10 cellular contexts compared by ENCODE assay signal in the genomic region with DNA sequence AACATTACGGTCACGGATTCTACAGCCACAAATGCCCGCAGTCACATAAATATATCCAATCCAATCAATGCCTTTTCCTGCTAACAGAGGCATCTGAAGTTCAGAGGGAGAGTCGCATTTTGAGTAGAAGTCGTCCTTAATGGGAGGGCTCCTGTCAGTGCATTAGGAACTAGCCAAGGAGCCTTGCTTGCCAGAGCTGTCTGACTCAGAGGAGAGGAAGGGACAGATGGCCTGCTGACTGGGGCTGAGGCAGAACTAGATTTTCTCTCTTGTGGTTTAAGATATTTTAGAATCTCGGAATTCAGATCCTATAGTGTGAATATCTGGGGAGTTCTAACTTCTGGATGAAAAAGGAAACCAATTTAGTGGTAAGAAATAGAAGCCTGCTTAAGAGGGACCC. TPM values are rescaled to one million over a fixed set of nuclear protein-coding genes. Genes with fewer than 3 reads are reported as not detected.
DNase-seq lines count a peak whose midpoint lies in the region; ATAC-seq and TF ChIP-seq lines count a peak whose summit lies in the region.
"Had no signal": no experiment of that assay in that cellular context is flagged by ENCODE, and none has a peak within 500 bp of the region (broad histone marks: within the 10 kb centered on the region; RNA-seq: fewer than 3 reads in every experiment).

No MANE protein-coding gene starts in this region.

- H3K27ac ChIP-seq in thoracic aorta: peak overlapping the region; percentile 19 to 47
- H3K27ac ChIP-seq: body of pancreas had no signal

- H3K9me3 ChIP-seq in thoracic aorta: no peaks in the 10 kb centered on the region
- H3K9me3 ChIP-seq: body of pancreas had no signal

- ATAC-seq in thoracic aorta (ENCODE audit: insufficient number of reproducible peaks, low FRiP score, low read depth): no peak
- no peak for ATAC-seq in effector memory CD8-positive, alpha-beta T cell (replicated peaks)
- ATAC-seq: body of pancreas had no signal

- no peaks in the 10 kb centered on the region for H3K27me3 ChIP-seq in thoracic aorta (replicated peaks; ENCODE audit: insufficient read depth)
- H3K27me3 ChIP-seq: body of pancreas had no signal

- peak overlapping the region in 1 of 2 donors; percentile 76 for H3K27ac Mint-ChIP-seq in effector memory CD8-positive, alpha-beta T cell

- H3K27me3 Mint-ChIP-seq in effector memory CD8-positive, alpha-beta T cell: no peaks in the 10 kb centered on the region

- H3K36me3 ChIP-seq in thoracic aorta: peaks cover 17% of the 10 kb centered on the region

- H3K4me3 ChIP-seq in astrocyte of the spinal cord (ENCODE audit: low read depth, low read length) (no peak overlapping the region), thoracic aorta (no peak overlapping the region)
- H3K4me3 ChIP-seq: body of pancreas had no signal

- H3K4me1 Mint-ChIP-seq in effector memory CD8-positive, alpha-beta T cell (ENCODE audit: low read depth in 2 of 2): peaks cover 4 to 7% of the 10 kb centered on the region in 2 donors

- TF ChIP-seq CTCF in astrocyte of the spinal cord (IDR thresholded peaks at IDR 0.05; ENCODE audit: low read depth, low read length): no peak
- TF ChIP-seq CTCF in thoracic aorta (IDR thresholded peaks at IDR 0.05): no peak

- H3K36me3 Mint-ChIP-seq in effector memory CD8-positive, alpha-beta T cell (ENCODE audit: insufficient read depth): peaks cover 18% of the 10 kb centered on the region

- no peak overlapping the region for H3K4me3 Mint-ChIP-seq in effector memory CD8-positive, alpha-beta T cell

- in situ Hi-C loops in astrocyte of the spinal cord (cut with HindIII; ENCODE audit: low sequenced_read_pairs): no loop called here

- no peaks in the 10 kb centered on the region for H3K9me3 Mint-ChIP-seq in effector memory CD8-positive, alpha-beta T cell

- H3K4me1 ChIP-seq in thoracic aorta (ENCODE audit: control insufficient read depth in 1 of 2, low read depth in 2 of 2): peaks cover 0 to 12% of the 10 kb centered on the region in 2 donors
- H3K4me1 ChIP-seq: body of pancreas had no signal

- DNase-seq in HS-27A (ENCODE audit: low read depth): peak; percentile 49
- DNase-seq in astrocyte of the spinal cord (ENCODE audit: low read depth, low spot score): peak; percentile 85
- DNase-seq in islet precursor cell: peak; percentile 64
- no peak for DNase-seq in thoracic aorta (ENCODE audit: low spot score)
- DNase-seq in NCI-H748 (lab: John Stamatoyannopoulos, UW; ENCODE audit: unreplicated experiment): no peak
- DNase-seq in NCI-H1694 treated with DMSO at 0.1 percent for 48 hours (lab: John Stamatoyannopoulos, UW): no peak
- no peak for DNase-seq in stimulated activated CD4-positive, alpha-beta T cell treated with anti-CD3 and anti-CD28 coated beads, Interleukin-4, amount 100 ng/mL, for 4 hours
- DNase-seq in effector memory CD8-positive, alpha-beta T cell: no peak
- DNase-seq: stimulated activated CD4-positive, alpha-beta T cell treated with anti-CD3 and anti-CD28 coated beads, Interleukin-12 subunit alpha, Interleukin-12 subunit beta, amount 100 ng/mL, for 4 hours had no signal

RNA-seq across cellular contexts. Expression of a gene that starts 10.6 kb away (rescaled TPM):
- 10 to 100 TPM in 1 of 2 donors, 1 to 10 TPM in 1; 6.8 to 11.8 TPM for total RNA-seq in thoracic aorta

RNA-seq across cellular contexts. Expression of a gene that starts 35.6 kb away (rescaled TPM):
- not detected for total RNA-seq in thoracic aorta

RNA-seq across cellular contexts. Expression of a gene that starts 56.0 kb away (rescaled TPM):
- total RNA-seq in thoracic aorta: 10 to 100 TPM; 11.0 to 22.2 TPM

Comparison
In these comparisons a context has a peak if more than half of its experiments do, and no peak if none do; other contexts are left out.
1. DNase-seq: peak in HS-27A (single experiment), astrocyte of the spinal cord (single experiment) and islet precursor cell (single experiment); none in thoracic aorta (single experiment), NCI-H748 (single experiment), NCI-H1694 treated with DMSO at 0.1 percent for 48 hours (single experiment), stimulated activated CD4-positive, alpha-beta T cell treated with anti-CD3 and anti-CD28 coated beads, Interleukin-4, amount 100 ng/mL, for 4 hours (0 of 2) and effector memory CD8-positive, alpha-beta T cell (0 of 3).